In the genomic region with DNA sequence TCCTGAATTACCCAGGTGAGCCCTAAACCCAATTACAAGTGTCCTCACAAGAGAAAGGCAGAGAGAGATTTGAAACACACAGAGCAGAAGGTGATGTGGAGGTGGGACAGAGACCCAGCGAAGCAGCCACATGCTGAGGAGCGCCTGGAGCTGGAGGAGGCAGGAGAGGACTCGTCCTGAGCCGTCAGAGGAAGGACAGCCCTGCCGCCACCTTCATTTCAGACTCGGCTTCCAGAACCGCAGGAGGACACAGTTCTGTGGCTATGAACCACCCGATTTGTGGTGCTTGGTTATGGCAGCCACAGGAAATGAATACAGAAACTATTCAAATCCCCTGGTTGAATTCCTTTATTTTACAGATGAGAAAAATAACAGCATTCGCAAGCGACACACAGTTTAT, we compare ENCODE assay signal across 10 cellular contexts. TPM values are rescaled to one million over a fixed set of nuclear protein-coding genes. Genes with fewer than 3 reads are reported as not detected.
DNase-seq lines count a peak whose midpoint lies in the region; ATAC-seq and TF ChIP-seq lines count a peak whose summit lies in the region.
"Had no signal": no experiment of that assay in that cellular context is flagged by ENCODE, and none has a peak within 500 bp of the region (broad histone marks: within the 10 kb centered on the region; RNA-seq: fewer than 3 reads in every experiment).

No MANE protein-coding gene starts in this region.

- no peaks in the 10 kb centered on the region for H3K9me3 Mint-ChIP-seq in activated T-cell treated with anti-CD3 and anti-CD28 coated beads, Interleukin-2, amount 50 U/mL, for 72 hours

- no peaks in the 10 kb centered on the region for H3K27me3 Mint-ChIP-seq in activated T-cell treated with anti-CD3 and anti-CD28 coated beads, Interleukin-2, amount 50 U/mL, for 72 hours (ENCODE audit: low read depth)

- H3K4me1 Mint-ChIP-seq in activated T-cell treated with anti-CD3 and anti-CD28 coated beads, Interleukin-2, amount 50 U/mL, for 72 hours (ENCODE audit: low read depth) = peaks cover 12% of the 10 kb centered on the region

- H3K36me3 ChIP-seq in esophagus muscularis mucosa (no peaks in the 10 kb centered on the region), tibial artery (no peaks in the 10 kb centered on the region), vagina (no peaks in the 10 kb centered on the region)

- intact Hi-C loops in esophagus muscularis mucosa (cut with DNase I) = no loop called here
- intact Hi-C loops in tibial artery (cut with DNase I; ENCODE audit: low total_unique reads) = no loop called here
- intact Hi-C loops in vagina (cut with DNase I) = no loop called here

- H3K4me1 ChIP-seq in esophagus muscularis mucosa (peaks cover 0 to 10% (median 3%) of the 10 kb centered on the region in 4 donors), tibial artery (peaks cover 0 to 10% (median 4%) of the 10 kb centered on the region in 4 donors), vagina (no peaks in the 10 kb centered on the region)

- H3K27me3 ChIP-seq in esophagus muscularis mucosa = no peaks in the 10 kb centered on the region
- no peaks in the 10 kb centered on the region for H3K27me3 ChIP-seq in tibial artery
- no peaks in the 10 kb centered on the region for H3K27me3 ChIP-seq in vagina

- H3K9me3 ChIP-seq in esophagus muscularis mucosa (no peaks in the 10 kb centered on the region), tibial artery (no peaks in the 10 kb centered on the region), vagina (no peaks in the 10 kb centered on the region)

- peak overlapping the region; percentile 54 for H3K4me3 ChIP-seq in NB4 (ENCODE audit: low read depth, low read length)
- peak overlapping the region; percentile 11 to 27 (median 17) for H3K4me3 ChIP-seq in esophagus muscularis mucosa
- peak overlapping the region; percentile 33 to 42 for H3K4me3 ChIP-seq in tibial artery
- no peak overlapping the region for H3K4me3 ChIP-seq in vagina

- TF ChIP-seq POLR2A in NB4 (IDR thresholded peaks at IDR 0.05; ENCODE audit: extremely low read depth, insufficient read length) (no peak), esophagus muscularis mucosa (IDR thresholded peaks at IDR 0.05; ENCODE audit: low read depth) (no peak), vagina (IDR thresholded peaks at IDR 0.05) (no peak)

- peak overlapping the region; percentile 78 to 82 for H3K4me3 Mint-ChIP-seq in activated T-cell treated with anti-CD3 and anti-CD28 coated beads, Interleukin-2, amount 50 U/mL, for 72 hours

- no peak for TF ChIP-seq EP300 in esophagus muscularis mucosa (IDR thresholded peaks at IDR 0.05)

- H3K36me3 Mint-ChIP-seq in activated T-cell treated with anti-CD3 and anti-CD28 coated beads, Interleukin-2, amount 50 U/mL, for 72 hours (ENCODE audit: insufficient read depth in 2 of 2) = no peaks in the 10 kb centered on the region

- 70% methylated on average over 10 of the region's 10 CpGs for WGBS in esophagus muscularis mucosa

- ATAC-seq in activated T-cell treated with anti-CD3 and anti-CD28 coated beads, Interleukin-2, amount 50 U/mL, for 72 hours (replicated peaks in 1 of 2) = peak; percentile 28 to 34
- ATAC-seq in GM18870 (IDR thresholded peaks at IDR 0.05; ENCODE audit: unreplicated experiment) = no peak

- TF ChIP-seq CTCF in NB4 (IDR thresholded peaks at IDR 0.05; ENCODE audit: low read depth, low read length) (no peak), esophagus muscularis mucosa (IDR thresholded peaks at IDR 0.05) (no peak), tibial artery (IDR thresholded peaks at IDR 0.05) (no peak), vagina (IDR thresholded peaks at IDR 0.05) (no peak)

- DNase-seq in activated T-cell treated with anti-CD3 and anti-CD28 coated beads, Interleukin-2, amount 50 U/mL, for 72 hours = peak; percentile 9 to 11
- no peak for DNase-seq in activated T-cell treated with anti-CD3 and anti-CD28 coated beads for 4 hours
- peak; percentile 22 for DNase-seq in NB4 (ENCODE audit: low read depth)
- no peak for DNase-seq in esophagus muscularis mucosa (ENCODE audit: extremely low spot score)
- no peak for DNase-seq in tibial artery
- no peak for DNase-seq in NCI-H526 treated with DMSO at 0.1 percent for 48 hours (lab: John Stamatoyannopoulos, UW)
- no peak for DNase-seq in vagina (ENCODE audit: extremely low spot score in 2 of 2)
- DNase-seq: NCI-H1436 treated with DMSO at 0.1 percent for 48 hours had no signal

- H3K27ac Mint-ChIP-seq in activated T-cell treated with anti-CD3 and anti-CD28 coated beads, Interleukin-2, amount 50 U/mL, for 72 hours = peak overlapping the region; percentile 23

- H3K27ac ChIP-seq in esophagus muscularis mucosa (replicated peaks in 1 of 4) = no peak overlapping the region
- H3K27ac ChIP-seq in tibial artery = peak overlapping the region in 1 of 2 donors; percentile 16
- H3K27ac ChIP-seq in vagina = no peak overlapping the region

RNA-seq across cellular contexts. Expression of a gene that starts 16.4 kb away (rescaled TPM):
- 1 to 10 TPM; 1.3 to 3.3 TPM for total RNA-seq in activated T-cell treated with anti-CD3 and anti-CD28 coated beads, Interleukin-2, amount 50 U/mL, for 72 hours
- total RNA-seq in esophagus muscularis mucosa (1 to 10 TPM; 1.2 to 4.6 (median 2.2) TPM), vagina (1.7 TPM)
- total RNA-seq: temporal lobe had no signal

Comparison
In these comparisons a context has a peak if more than half of its experiments do, and no peak if none do; other contexts are left out.
1. DNase-seq: peak in activated T-cell treated with anti-CD3 and anti-CD28 coated beads, Interleukin-2, amount 50 U/mL, for 72 hours (2 of 2) and NB4 (single experiment); none in activated T-cell treated with anti-CD3 and anti-CD28 coated beads for 4 hours (single experiment), esophagus muscularis mucosa (single experiment), tibial artery (0 of 2), NCI-H526 treated with DMSO at 0.1 percent for 48 hours (single experiment) and vagina (0 of 2).
2. H3K4me3 ChIP-seq: peak in NB4 (single experiment), esophagus muscularis mucosa (4 of 4) and tibial artery (2 of 2); none in vagina (0 of 2).